ENCODE assay signal across 9 cellular contexts in genomic region chr9:97756991-97757390, GRCh38.
"Had no signal": no experiment of that assay in that cellular context is flagged by ENCODE, and none has a peak within 500 bp of the region (broad histone marks: within the 10 kb centered on the region; RNA-seq: fewer than 3 reads in every experiment).

No MANE protein-coding gene starts in this region.

- H3K9me3 ChIP-seq: HAP-1 had no signal

- DNase-seq: H7, HFFc6, KBM-7 had no signal

- H3K4me3 Mint-ChIP-seq: GM23338, HFFc6, IgD-negative memory B cell had no signal

- H3K4me3 ChIP-seq: GM23338, HAP-1 had no signal

- H3K4me2 ChIP-seq: GM23338, KMS-11 had no signal

- H3K36me3 Mint-ChIP-seq: IgD-negative memory B cell had no signal

- H3K4me1 ChIP-seq: HAP-1 had no signal

- FAIRE-seq: HepG2 had no signal

- H3K27ac Mint-ChIP-seq: GM23338, HFFc6, IgD-negative memory B cell had no signal

- H2AFZ ChIP-seq: GM23338 had no signal

- H3K9ac ChIP-seq: KMS-11 had no signal

- H3K4me1 Mint-ChIP-seq: GM23338, IgD-negative memory B cell had no signal

- H3K36me3 ChIP-seq: HAP-1 had no signal

- H3K27ac ChIP-seq: HL-60, KMS-11 had no signal
